ENCODE assay signal across 19 cellular contexts in genomic region chr3:14210281-14210670, GRCh38.
"Had no signal": no experiment of that assay in that cellular context is flagged by ENCODE, and none has a peak within 500 bp of the region (broad histone marks: within the 10 kb centered on the region; RNA-seq: fewer than 3 reads in every experiment).

No MANE protein-coding gene starts in this region.

- DNase-seq: activated B cell treated with CpG ODN at 0.5 μM for 24 hours; activated CD4-positive, alpha-beta T cell treated with anti-CD3 and anti-CD28 coated beads, Interleukin-2, amount 10 ng/mL, durations not matched to agents 7 days and 5 days; activated CD8-positive, alpha-beta memory T cell treated with anti-CD3 and anti-CD28 coated beads, Interleukin-2, amount 50 U/mL, for 48 hours; activated naive CD8-positive, alpha-beta T cell treated with anti-CD3 and anti-CD28 coated beads for 36 hours; anterior cingulate cortex; cerebellar nuclear complex; dermis blood vessel endothelial cell; effector memory CD8-positive, alpha-beta T cell; foreskin melanocyte; heart right ventricle; left colon; natural killer cell; occipital lobe; right cardiac atrium; small intestine; stimulated activated naive CD8-positive, alpha-beta T cell treated with anti-CD3 and anti-CD28 coated beads, Interleukin-15, amount 100 ng/mL, for 72 hours; SW 1271 had no signal

- H3K4me1 Mint-ChIP-seq: activated B cell treated with CpG ODN at 0.5 μM for 24 hours; activated CD4-positive, alpha-beta T cell treated with anti-CD3 and anti-CD28 coated beads, Interleukin-2, amount 10 ng/mL, durations not matched to agents 7 days and 5 days; activated naive CD8-positive, alpha-beta T cell treated with anti-CD3 and anti-CD28 coated beads for 36 hours; natural killer cell; stimulated activated naive CD8-positive, alpha-beta T cell treated with anti-CD3 and anti-CD28 coated beads, Interleukin-15, amount 100 ng/mL, for 72 hours had no signal

- H3K27me3 ChIP-seq: breast epithelium, heart right ventricle had no signal

- H3K9me3 ChIP-seq: breast epithelium, heart right ventricle, prostate gland had no signal

- H3K27me3 Mint-ChIP-seq: activated B cell treated with CpG ODN at 0.5 μM for 24 hours; activated CD4-positive, alpha-beta T cell treated with anti-CD3 and anti-CD28 coated beads, Interleukin-2, amount 10 ng/mL, durations not matched to agents 7 days and 5 days; activated naive CD8-positive, alpha-beta T cell treated with anti-CD3 and anti-CD28 coated beads for 36 hours; stimulated activated naive CD8-positive, alpha-beta T cell treated with anti-CD3 and anti-CD28 coated beads, Interleukin-15, amount 100 ng/mL, for 72 hours had no signal

- ATAC-seq: effector memory CD8-positive, alpha-beta T cell; heart right ventricle; left colon; natural killer cell; right cardiac atrium; stimulated activated naive CD8-positive, alpha-beta T cell treated with anti-CD3 and anti-CD28 coated beads, Interleukin-15, amount 100 ng/mL, for 72 hours had no signal

- H3K36me3 Mint-ChIP-seq: activated naive CD8-positive, alpha-beta T cell treated with anti-CD3 and anti-CD28 coated beads for 36 hours; natural killer cell had no signal

- H3K27ac ChIP-seq: heart right ventricle, prostate gland had no signal

- H3K9me3 Mint-ChIP-seq: activated B cell treated with CpG ODN at 0.5 μM for 24 hours; activated CD4-positive, alpha-beta T cell treated with anti-CD3 and anti-CD28 coated beads, Interleukin-2, amount 10 ng/mL, durations not matched to agents 7 days and 5 days; activated naive CD8-positive, alpha-beta T cell treated with anti-CD3 and anti-CD28 coated beads for 36 hours; effector memory CD8-positive, alpha-beta T cell; natural killer cell; stimulated activated naive CD8-positive, alpha-beta T cell treated with anti-CD3 and anti-CD28 coated beads, Interleukin-15, amount 100 ng/mL, for 72 hours had no signal

- H3K4me3 Mint-ChIP-seq: activated B cell treated with CpG ODN at 0.5 μM for 24 hours; activated CD4-positive, alpha-beta T cell treated with anti-CD3 and anti-CD28 coated beads, Interleukin-2, amount 10 ng/mL, durations not matched to agents 7 days and 5 days; activated naive CD8-positive, alpha-beta T cell treated with anti-CD3 and anti-CD28 coated beads for 36 hours; effector memory CD8-positive, alpha-beta T cell; natural killer cell; stimulated activated naive CD8-positive, alpha-beta T cell treated with anti-CD3 and anti-CD28 coated beads, Interleukin-15, amount 100 ng/mL, for 72 hours had no signal

- H3K27ac Mint-ChIP-seq: activated B cell treated with CpG ODN at 0.5 μM for 24 hours; activated CD4-positive, alpha-beta T cell treated with anti-CD3 and anti-CD28 coated beads, Interleukin-2, amount 10 ng/mL, durations not matched to agents 7 days and 5 days; activated naive CD8-positive, alpha-beta T cell treated with anti-CD3 and anti-CD28 coated beads for 36 hours; effector memory CD8-positive, alpha-beta T cell; natural killer cell; stimulated activated naive CD8-positive, alpha-beta T cell treated with anti-CD3 and anti-CD28 coated beads, Interleukin-15, amount 100 ng/mL, for 72 hours had no signal
